ENCODE assay signal across 25 cellular contexts in the genomic region with DNA sequence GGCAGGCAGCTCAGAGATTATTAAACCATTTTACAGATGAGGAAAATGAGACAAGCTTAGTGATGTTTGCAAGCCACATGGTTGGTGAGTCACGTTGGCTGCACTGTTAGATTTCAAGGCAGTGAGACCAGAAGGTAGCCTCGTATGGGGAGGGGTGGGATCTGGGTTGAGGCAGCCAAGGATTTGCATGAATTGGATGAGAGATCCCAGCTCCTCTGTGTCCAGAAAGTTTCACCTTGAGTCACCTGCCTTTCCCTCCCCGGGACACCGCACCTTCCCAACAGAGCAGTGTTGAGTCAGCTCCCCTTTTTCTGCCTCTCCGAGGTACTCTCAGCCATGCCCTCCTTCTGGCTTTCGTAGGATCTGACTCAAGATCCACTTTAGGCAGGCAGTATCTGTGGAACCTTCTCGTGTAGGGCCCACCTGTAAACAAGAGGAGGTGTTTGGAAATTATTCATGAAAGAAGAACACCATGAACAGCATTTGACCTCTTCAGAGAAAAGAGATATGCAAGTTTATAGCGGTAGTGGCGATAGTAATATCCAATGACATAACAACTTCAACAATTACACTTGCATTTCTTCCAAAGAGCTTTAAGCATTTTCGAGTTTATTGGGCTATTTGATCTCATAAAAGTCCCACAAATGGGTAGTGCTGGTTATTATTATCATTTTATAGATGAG. TPM values are rescaled to one million over a fixed set of nuclear protein-coding genes. Genes with fewer than 3 reads are reported as not detected.
DNase-seq lines count a peak whose midpoint lies in the region; ATAC-seq, FAIRE-seq and TF ChIP-seq lines count a peak whose summit lies in the region.
"Had no signal": no experiment of that assay in that cellular context is flagged by ENCODE, and none has a peak within 500 bp of the region (broad histone marks: within the 10 kb centered on the region; RNA-seq: fewer than 3 reads in every experiment).

No MANE protein-coding gene starts in this region.

- H3K27me3 ChIP-seq in astrocyte (ENCODE audit: insufficient read depth, low read length): peaks cover 18% of the 10 kb centered on the region
- no peaks in the 10 kb centered on the region for H3K27me3 ChIP-seq in vagina
- H3K27me3 ChIP-seq in effector memory CD4-positive, alpha-beta T cell (replicated peaks; ENCODE audit: control insufficient read depth, insufficient read depth, low read length, poor library complexity, severe bottlenecking): no peaks in the 10 kb centered on the region

- H3K79me2 ChIP-seq in astrocyte (ENCODE audit: insufficient read depth, low read length): no peaks in the 10 kb centered on the region

- H3K9ac ChIP-seq in astrocyte (ENCODE audit: low read length): no peak overlapping the region
- H3K9ac ChIP-seq: KMS-11 had no signal

- H3K4me1 ChIP-seq in astrocyte (ENCODE audit: insufficient read depth, low read length) (peaks cover 11% of the 10 kb centered on the region), vagina (peaks cover 33% of the 10 kb centered on the region)
- H3K4me1 ChIP-seq in effector memory CD4-positive, alpha-beta T cell (ENCODE audit: control insufficient read depth, insufficient read depth, low read length, poor library complexity, severe bottlenecking): no peaks in the 10 kb centered on the region

- peak; percentile 62 for ATAC-seq in left colon
- ATAC-seq: activated CD4-positive, alpha-beta T cell treated with anti-CD3 and anti-CD28 coated beads for 36 hours; GM23338; left ventricle myocardium superior; T-cell had no signal

- H3K27ac Mint-ChIP-seq in astrocyte (ENCODE audit: unreplicated experiment) (peak overlapping the region; percentile 31), immature natural killer cell (no peak overlapping the region)
- H3K27ac Mint-ChIP-seq: activated CD4-positive, alpha-beta T cell treated with anti-CD3 and anti-CD28 coated beads for 36 hours; activated naive CD4-positive, alpha-beta T cell treated with anti-CD3 and anti-CD28 coated beads, Interleukin-2, amount 50 U/mL, for 24 hours; GM23338; T-cell had no signal

- H3K4me3 ChIP-seq in astrocyte (ENCODE audit: insufficient read depth, low read depth, low read length) (no peak overlapping the region), vagina (no peak overlapping the region)
- no peak overlapping the region for H3K4me3 ChIP-seq in effector memory CD4-positive, alpha-beta T cell (ENCODE audit: insufficient read depth, low read depth, low read length, poor library complexity, severe bottlenecking)
- H3K4me3 ChIP-seq: esophagus muscularis mucosa, GM23338 had no signal

- no peak for TF ChIP-seq POLR2A in vagina (IDR thresholded peaks at IDR 0.05)

- FAIRE-seq in astrocyte (lab: Jason Lieb, UNC): no peak
- FAIRE-seq: D721Med, GM19239, TTC549 had no signal

- H4K20me1 ChIP-seq in astrocyte (ENCODE audit: insufficient read depth, low read length): no peaks in the 10 kb centered on the region

- H3K4me1 Mint-ChIP-seq in astrocyte (ENCODE audit: low read depth, unreplicated experiment): peaks cover 26% of the 10 kb centered on the region
- no peaks in the 10 kb centered on the region for H3K4me1 Mint-ChIP-seq in immature natural killer cell
- H3K4me1 Mint-ChIP-seq: activated CD4-positive, alpha-beta T cell treated with anti-CD3 and anti-CD28 coated beads for 36 hours; activated naive CD4-positive, alpha-beta T cell treated with anti-CD3 and anti-CD28 coated beads, Interleukin-2, amount 50 U/mL, for 24 hours had no signal

- H3K4me2 ChIP-seq in astrocyte (ENCODE audit: low read length): no peak overlapping the region
- H3K4me2 ChIP-seq: GM23338, KMS-11 had no signal

- no peaks in the 10 kb centered on the region for H3K9me3 ChIP-seq in astrocyte (ENCODE audit: insufficient read depth, low read depth, low read length)
- H3K9me3 ChIP-seq in vagina: no peaks in the 10 kb centered on the region
- no peaks in the 10 kb centered on the region for H3K9me3 ChIP-seq in effector memory CD4-positive, alpha-beta T cell (ENCODE audit: control insufficient read depth, low read length)
- H3K9me3 ChIP-seq: esophagus muscularis mucosa, neutrophil had no signal

- peaks cover 15% of the 10 kb centered on the region for H3K27me3 Mint-ChIP-seq in astrocyte (ENCODE audit: low read depth, unreplicated experiment)
- peaks cover 7 to 16% (median 8%) of the 10 kb centered on the region in 3 donors for H3K27me3 Mint-ChIP-seq in immature natural killer cell (ENCODE audit: low read depth in 3 of 3)

- H3K27ac ChIP-seq in astrocyte (ENCODE audit: low read depth, low read length) (no peak overlapping the region), vagina (peak overlapping the region; percentile 52)
- H3K27ac ChIP-seq in effector memory CD4-positive, alpha-beta T cell (ENCODE audit: insufficient read depth, low read length, poor library complexity, severe bottlenecking): no peak overlapping the region
- H3K27ac ChIP-seq: esophagus muscularis mucosa, KMS-11, neutrophil had no signal

- intact Hi-C loops in left colon (cut with DNase I, micrococcal nuclease): no loop called here
- intact Hi-C loops in vagina (cut with DNase I): no loop called here

- H3K36me3 ChIP-seq in astrocyte (ENCODE audit: insufficient read depth, low read length) (no peaks in the 10 kb centered on the region), vagina (no peaks in the 10 kb centered on the region)
- H3K36me3 ChIP-seq in effector memory CD4-positive, alpha-beta T cell (ENCODE audit: control insufficient read depth, insufficient read depth, low read length): no peaks in the 10 kb centered on the region
- H3K36me3 ChIP-seq: esophagus muscularis mucosa, neutrophil had no signal

- H3K9me3 Mint-ChIP-seq in astrocyte (ENCODE audit: unreplicated experiment) (peaks cover 3% of the 10 kb centered on the region), immature natural killer cell (peaks cover 0 to 2% (median 0%) of the 10 kb centered on the region in 6 donors)
- H3K9me3 Mint-ChIP-seq: activated naive CD4-positive, alpha-beta T cell treated with anti-CD3 and anti-CD28 coated beads, Interleukin-2, amount 50 U/mL, for 24 hours; GM23338; T-cell had no signal

- no peak overlapping the region for H2AFZ ChIP-seq in astrocyte (ENCODE audit: low read depth, low read length)
- H2AFZ ChIP-seq: GM23338 had no signal

- H3K4me3 Mint-ChIP-seq in astrocyte (ENCODE audit: unreplicated experiment) (no peak overlapping the region), immature natural killer cell (no peak overlapping the region)
- H3K4me3 Mint-ChIP-seq: activated CD4-positive, alpha-beta T cell treated with anti-CD3 and anti-CD28 coated beads for 36 hours; activated naive CD4-positive, alpha-beta T cell treated with anti-CD3 and anti-CD28 coated beads, Interleukin-2, amount 50 U/mL, for 24 hours; GM23338; T-cell had no signal

- TF ChIP-seq CTCF in astrocyte (IDR thresholded peaks at IDR 0.05; ENCODE audit: insufficient read depth, low read depth, low read length) (no peak), vagina (IDR thresholded peaks at IDR 0.05) (no peak)

- peak; percentile 11 for DNase-seq in SIG-M5 treated with dmso at 0.1 percent for 504 hours (lab: John Stamatoyannopoulos, UW; ENCODE audit: unreplicated experiment)
- no peak for DNase-seq in SIG-M5 (lab: John Stamatoyannopoulos, UW)
- DNase-seq in astrocyte (ENCODE audit: low read depth): no peak
- no peak for DNase-seq in left colon
- DNase-seq in vagina (ENCODE audit: extremely low spot score in 2 of 2): no peak
- no peak for DNase-seq in immature natural killer cell
- no peak for DNase-seq in effector memory CD4-positive, alpha-beta T cell
- no peak for DNase-seq in NCI-H1092 (lab: John Stamatoyannopoulos, UW)
- DNase-seq: 8988T; activated CD4-positive, alpha-beta T cell treated with anti-CD3 and anti-CD28 coated beads for 36 hours; left ventricle myocardium superior; NCI-H1105 treated with DMSO at 0.1 percent for 48 hours; NCI-H2107; NCI-H510A treated with DMSO at 0.1 percent for 48 hours; Right ventricle myocardium superior; stimulated activated CD8-positive, alpha-beta memory T cell treated with anti-CD3 and anti-CD28 coated beads, Interleukin-4, amount 100 ng/mL, for 48 hours had no signal

- H3K36me3 Mint-ChIP-seq in astrocyte (ENCODE audit: low read depth, unreplicated experiment) (no peaks in the 10 kb centered on the region), immature natural killer cell (no peaks in the 10 kb centered on the region)
- H3K36me3 Mint-ChIP-seq: activated naive CD4-positive, alpha-beta T cell treated with anti-CD3 and anti-CD28 coated beads, Interleukin-2, amount 50 U/mL, for 24 hours; T-cell had no signal

RNA-seq across cellular contexts. Expression of a gene that starts 46.8 kb away (rescaled TPM):
- total RNA-seq in astrocyte (37.6 and 40.7 TPM in 2 replicates), left colon (10 to 100 TPM; 65.1 to 69.0 TPM), vagina (52.3 TPM)
- polyA plus RNA-seq in immature natural killer cell: 10 to 100 TPM; 16.0 to 20.8 (median 16.7) TPM

RNA-seq across cellular contexts. Expression of a gene that starts 53.3 kb away (rescaled TPM):
- total RNA-seq in astrocyte (26.2 and 28.8 TPM in 2 replicates), left colon (10 to 100 TPM; 21.0 to 25.4 TPM), vagina (25.5 TPM)
- 10 to 100 TPM; 21.9 to 30.1 (median 22.6) TPM for polyA plus RNA-seq in immature natural killer cell
